In the genomic region with DNA sequence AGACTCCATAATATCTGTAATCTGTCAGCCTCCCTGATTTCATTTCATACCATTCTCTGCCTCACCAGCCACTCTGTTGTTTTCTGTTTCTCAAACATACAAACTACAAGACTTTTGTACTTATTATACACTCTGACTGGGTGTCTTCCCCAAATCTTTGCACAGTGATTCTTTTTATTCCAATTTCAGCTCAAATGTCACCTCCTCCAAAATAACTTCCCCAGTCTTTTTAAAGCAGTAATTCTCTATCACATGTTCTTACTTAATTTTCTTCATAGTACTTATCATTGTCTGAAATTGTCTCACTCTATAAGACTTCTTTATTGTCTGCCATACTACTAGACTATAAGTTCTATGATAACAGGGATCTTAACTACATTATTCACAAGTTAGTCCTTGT, we compare ENCODE assay signal across 17 cellular contexts. TPM values are rescaled to one million over a fixed set of nuclear protein-coding genes. Genes with fewer than 3 reads are reported as not detected.
A peak's percentile ranks its signal among the peaks of the same experiment; 100 is the strongest.
DNase-seq lines count a peak whose midpoint lies in the region; ATAC-seq, FAIRE-seq and TF ChIP-seq lines count a peak whose summit lies in the region.
"Had no signal": no experiment of that assay in that cellular context is flagged by ENCODE, and none has a peak within 500 bp of the region (broad histone marks: within the 10 kb centered on the region; RNA-seq: fewer than 3 reads in every experiment).

No MANE protein-coding gene starts in this region.

- no peak overlapping the region for H3K4me3 Mint-ChIP-seq in Calu3 (ENCODE audit: low read depth, unreplicated experiment)
- H3K4me3 Mint-ChIP-seq in nephron = no peak overlapping the region
- H3K4me3 Mint-ChIP-seq: CD4-positive, CD25-positive, alpha-beta regulatory T cell; CD8-positive, alpha-beta memory T cell had no signal

- CTCF ChIA-PET in Calu3 (lab: Charles Lee) = no interaction called here
- CTCF ChIA-PET in K562 (lab: Yijun Ruan, JAX; ENCODE audit: low intra/inter-chr PET ratio) = no interaction called here

- no peak overlapping the region for H2BK120ac ChIP-seq in trophoblast cell (ENCODE audit: insufficient read depth, low read length, poor library complexity)

- no peak overlapping the region for H3K14ac ChIP-seq in trophoblast cell (ENCODE audit: low read length)

- H3K36me3 ChIP-seq in K562 (ENCODE audit: control insufficient read depth, insufficient read depth, low read length) (peaks cover 17% of the 10 kb centered on the region; the same call in 2 of the 3 replicates), hepatocyte (replicated peaks; ENCODE audit: insufficient read depth, low read depth) (no peaks in the 10 kb centered on the region), trophoblast cell (ENCODE audit: control insufficient read depth in 1 of 2, insufficient read depth in 2 of 2, low read length in 2 of 2) (no peaks in the 10 kb centered on the region), stomach (no peaks in the 10 kb centered on the region)
- H3K36me3 ChIP-seq: BE2C, HAP-1 had no signal

- no peak for TF ChIP-seq RAD21 in K562 (CRISPR knock-in tag; conservative IDR thresholded peaks at IDR 0.05 in 1 of 2, IDR thresholded peaks at IDR 0.05 in 1 of 2)

- H3K4ac ChIP-seq in trophoblast cell (ENCODE audit: low read depth, low read length) = no peak overlapping the region

- H3K79me2 ChIP-seq in K562 (ENCODE audit: control insufficient read depth, insufficient read depth, low read length) (no peaks in the 10 kb centered on the region), hepatocyte (peaks cover 15% of the 10 kb centered on the region), trophoblast cell (ENCODE audit: control insufficient read depth, insufficient read depth, low read length, poor library complexity) (no peaks in the 10 kb centered on the region)

- no peaks in the 10 kb centered on the region for H3K9me1 ChIP-seq in K562 (ENCODE audit: control insufficient read depth, insufficient read depth, low read length)

- no peaks in the 10 kb centered on the region for H4K20me1 ChIP-seq in K562 (replicated peaks; ENCODE audit: control insufficient read depth, insufficient read depth, low read length)
- no peaks in the 10 kb centered on the region for H4K20me1 ChIP-seq in hepatocyte (ENCODE audit: insufficient read depth, poor library complexity, severe bottlenecking)

- H4K91ac ChIP-seq in trophoblast cell (ENCODE audit: low read depth, low read length) = no peak overlapping the region

- peak overlapping the region; percentile 4 for H3K27ac Mint-ChIP-seq in Calu3 (ENCODE audit: unreplicated experiment)
- peak overlapping the region in 2 of 3 experiments; percentile 4 to 48 for H3K27ac Mint-ChIP-seq in nephron
- H3K27ac Mint-ChIP-seq: CD4-positive, CD25-positive, alpha-beta regulatory T cell; CD8-positive, alpha-beta memory T cell had no signal

- no peaks in the 10 kb centered on the region for H3K79me1 ChIP-seq in trophoblast cell (ENCODE audit: low read length)

- ATAC-seq in K562 = peak; percentile 18
- ATAC-seq: GM12878 had no signal

- in situ Hi-C loops in K562 (cut with MboI) = no loop called here

- H2AFZ ChIP-seq in K562 (ENCODE audit: low read depth, low read length) (peak overlapping the region; percentile 68; the same call in 1 of the 2 replicates), hepatocyte (no peak overlapping the region), trophoblast cell (ENCODE audit: insufficient read depth, low read length, poor library complexity) (no peak overlapping the region)
- H2AFZ ChIP-seq: GM23248 had no signal

- BruUV-seq in Calu3 (replicated peaks; lab: Mats Ljungman, UMichigan) = no TSS peak
- no TSS peak for BruUV-seq in K562 (replicated peaks; lab: Mats Ljungman, UMichigan)

- no peak for TF ChIP-seq CTCF in Calu3 (IDR thresholded peaks at IDR 0.05; ENCODE audit: unreplicated experiment)
- TF ChIP-seq CTCF in K562 (IDR thresholded peaks at IDR 0.05 in 2 of 3, conservative IDR thresholded peaks at IDR 0.05 in 1 of 3; ENCODE audit: insufficient read depth in 2 of 3, low read depth in 1 of 3, low read length in 3 of 3) = no peak
- no peak for TF ChIP-seq CTCF in hepatocyte (IDR thresholded peaks at IDR 0.05; ENCODE audit: poor library complexity)
- TF ChIP-seq CTCF in nephron (IDR thresholded peaks at IDR 0.05; ENCODE audit: unreplicated experiment in 3 of 3) = no peak
- no peak for TF ChIP-seq CTCF in stomach (IDR thresholded peaks at IDR 0.05)

- no peak overlapping the region for H3K4me3 ChIP-seq in K562
- H3K4me3 ChIP-seq in hepatocyte = no peak overlapping the region
- H3K4me3 ChIP-seq in trophoblast cell (ENCODE audit: low read depth, low read length) = no peak overlapping the region
- no peak overlapping the region for H3K4me3 ChIP-seq in stomach
- H3K4me3 ChIP-seq: GM12878, GM23248, HAP-1 had no signal

- TF ChIP-seq EP300 in K562 (IDR thresholded peaks at IDR 0.05; ENCODE audit: low read length) = no peak
- TF ChIP-seq EP300 in stomach (IDR thresholded peaks at IDR 0.05) = no peak

- no peak overlapping the region for H2BK5ac ChIP-seq in trophoblast cell (ENCODE audit: low read depth, low read length, poor library complexity)

- no peak overlapping the region for H3K18ac ChIP-seq in trophoblast cell (ENCODE audit: low read length)

- no peak for TF ChIP-seq POLR2A in K562 (conservative IDR thresholded peaks at IDR 0.05)
- no peak for TF ChIP-seq POLR2A in stomach (IDR thresholded peaks at IDR 0.05)

- H3K23ac ChIP-seq in trophoblast cell (ENCODE audit: low read length) = no peak overlapping the region

- H3K27ac ChIP-seq in K562 (ENCODE audit: extremely low read depth, low read depth, low read length) = peak overlapping the region; percentile 89; the same call in 2 of the 3 replicates
- H3K27ac ChIP-seq in hepatocyte = peak overlapping the region; percentile 79
- H3K27ac ChIP-seq in trophoblast cell (ENCODE audit: low read depth, low read length) = no peak overlapping the region
- H3K27ac ChIP-seq in stomach = no peak overlapping the region
- H3K27ac ChIP-seq: GM23248 had no signal

- H3K4me1 Mint-ChIP-seq in Calu3 (ENCODE audit: low read depth, unreplicated experiment) (peaks cover 40% of the 10 kb centered on the region), nephron (peaks cover 23% of the 10 kb centered on the region)
- H3K4me1 Mint-ChIP-seq: CD4-positive, CD25-positive, alpha-beta regulatory T cell; CD8-positive, alpha-beta memory T cell had no signal

- H3K27me3 Mint-ChIP-seq in Calu3 (ENCODE audit: unreplicated experiment) = no peaks in the 10 kb centered on the region
- no peaks in the 10 kb centered on the region for H3K27me3 Mint-ChIP-seq in nephron (ENCODE audit: low read depth)
- H3K27me3 Mint-ChIP-seq: CD4-positive, CD25-positive, alpha-beta regulatory T cell; CD8-positive, alpha-beta memory T cell had no signal

- no peaks in the 10 kb centered on the region for H3K27me3 ChIP-seq in K562 (ENCODE audit: control insufficient read depth in 2 of 2, insufficient read depth in 2 of 2, low read length in 2 of 2)
- no peaks in the 10 kb centered on the region for H3K27me3 ChIP-seq in hepatocyte
- no peaks in the 10 kb centered on the region for H3K27me3 ChIP-seq in trophoblast cell (ENCODE audit: insufficient read depth, low read length)
- no peaks in the 10 kb centered on the region for H3K27me3 ChIP-seq in stomach
- H3K27me3 ChIP-seq: BE2C had no signal

- H3K9me3 Mint-ChIP-seq in Calu3 (ENCODE audit: low read depth, unreplicated experiment) (no peaks in the 10 kb centered on the region), nephron (no peaks in the 10 kb centered on the region)

- H3K9ac ChIP-seq in K562 (ENCODE audit: insufficient read depth in 1 of 2, low read depth in 2 of 2, low read length in 2 of 2) (no peak overlapping the region), trophoblast cell (ENCODE audit: low read length) (no peak overlapping the region)
- H3K9ac ChIP-seq: GM23248 had no signal

- H3K36me3 Mint-ChIP-seq in Calu3 (ENCODE audit: insufficient read depth, unreplicated experiment) = no peaks in the 10 kb centered on the region
- peaks cover 8% of the 10 kb centered on the region for H3K36me3 Mint-ChIP-seq in nephron (ENCODE audit: low read depth)
- H3K36me3 Mint-ChIP-seq: CD4-positive, CD25-positive, alpha-beta regulatory T cell; CD8-positive, alpha-beta memory T cell had no signal

- DNase-seq in Calu3 (no peak), K562 (ENCODE audit: extremely low read depth in 1 of 4, low spot score in 3 of 4) (no peak), hepatocyte (ENCODE audit: low spot score) (no peak), trophoblast cell (no peak), stomach (no peak), activated T-cell treated with anti-CD3 and anti-CD28 coated beads for 4 hours (no peak), cerebellar cortex (ENCODE audit: low spot score) (no peak)
- DNase-seq: BE2C; C1 segment of cervical spinal cord; CD4-positive, CD25-positive, alpha-beta regulatory T cell; CD8-positive, alpha-beta memory T cell; DMS79 treated with DMSO at 0.1 percent for 48 hours; GM23248 had no signal

- H2BK12ac ChIP-seq in trophoblast cell (ENCODE audit: low read length) = no peak overlapping the region

- H2AK5ac ChIP-seq in trophoblast cell (ENCODE audit: low read length) = no peak overlapping the region

- H3K4me2 ChIP-seq in K562 (ENCODE audit: insufficient read depth, low read length) (no peak overlapping the region), hepatocyte (peak overlapping the region; percentile 11), trophoblast cell (ENCODE audit: low read length) (no peak overlapping the region)

- no peak overlapping the region for H4K8ac ChIP-seq in trophoblast cell (ENCODE audit: low read depth, low read length)

- no peak for FAIRE-seq in K562 (lab: Jason Lieb, UNC)
- FAIRE-seq: GM12878 had no signal

- no peak overlapping the region for H4K12ac ChIP-seq in trophoblast cell (ENCODE audit: low read depth, low read length)

- intact Hi-C loops in Calu3 (cut with micrococcal nuclease; ENCODE audit: unreplicated experiment) = loop anchor here (5.0 kb wide), 2 partner anchors 61 to 266 kb away; no protein-coding TSS in a partner anchor
- intact Hi-C loops in K562 (cut with micrococcal nuclease) = loop anchor here (2.0 to 5.0 kb wide), 2 partner anchors 56 to 271 kb away; no protein-coding TSS in a partner anchor
- intact Hi-C loops in stomach (cut with DNase I; ENCODE audit: low total_unique reads) = no loop called here

- H3K9me2 ChIP-seq in hepatocyte (replicated peaks; ENCODE audit: insufficient read depth) = no peaks in the 10 kb centered on the region

- POLR2A ChIA-PET in K562 (lab: Yijun Ruan, JAX) = no interaction called here

- H3K4me1 ChIP-seq in K562 (replicated peaks in 1 of 2; ENCODE audit: control insufficient read depth in 2 of 2, insufficient read depth in 2 of 2, low read length in 2 of 2) = peaks cover 0 to 28% of the 10 kb centered on the region in 2 experiments; a peak in 4 of 5 replicates
- H3K4me1 ChIP-seq in hepatocyte (ENCODE audit: insufficient read depth) = peaks cover 12% of the 10 kb centered on the region
- H3K4me1 ChIP-seq in trophoblast cell (ENCODE audit: control insufficient read depth in 1 of 2, insufficient read depth in 2 of 2, low read length in 2 of 2) = no peaks in the 10 kb centered on the region
- peaks cover 0 to 8% (median 0%) of the 10 kb centered on the region in 4 donors for H3K4me1 ChIP-seq in stomach
- H3K4me1 ChIP-seq: BE2C, HAP-1 had no signal

- H3K9me3 ChIP-seq in K562 (replicated peaks; ENCODE audit: control insufficient read depth, insufficient read depth, low read depth, low read length) (peaks cover 5% of the 10 kb centered on the region; the same call in 1 of the 2 replicates), hepatocyte (ENCODE audit: low read depth) (no peaks in the 10 kb centered on the region), trophoblast cell (ENCODE audit: insufficient read depth, low read depth, low read length) (no peaks in the 10 kb centered on the region), stomach (no peaks in the 10 kb centered on the region)
- H3K9me3 ChIP-seq: BE2C, HAP-1 had no signal

RNA-seq across cellular contexts. Expression of gene SOX6, which starts 19.6 kb away (rescaled TPM):
- total RNA-seq in Calu3 (2022) (18.4 and 22.0 TPM in 2 replicates), K562 (2014; rRNA removed) (5.7 and 8.0 TPM in 2 replicates), K562 (2014; rRNA removed; fragmentation: Illumina TruSeq; extraction: Trizol) (8.7 and 9.1 TPM in 2 replicates), K562 (2015; rRNA removed; fragmentation: Illumina TruSeq; extraction: Trizol) (7.0 and 8.4 TPM in 2 replicates), K562 (2021) (8.0 and 9.4 TPM in 2 replicates), hepatocyte (75.7 and 90.4 TPM in 2 replicates), stomach (10 to 100 TPM in 1 of 5 donors, 1 to 10 TPM in 4; 4.0 to 13.6 (median 5.8) TPM)
- 45.4 and 64.4 TPM in 2 replicates for total RNA-seq in K562 (2011; cell fraction: chromatin; rRNA removed; ENCODE audit: low replicate concordance)
- total RNA-seq in K562 (2011; cell fraction: nucleolus; rRNA removed) = 15.7 and 19.9 TPM in 2 replicates
- 22.9 and 27.9 TPM in 2 replicates for total RNA-seq in K562 (2011; cell fraction: nucleoplasm; rRNA removed)
- polyA plus RNA-seq in K562 (2011; rRNA removed) (3.4 and 3.7 TPM in 2 replicates), K562 (2014; fragmentation: Illumina TruSeq; extraction: Trizol) (5.5 and 7.8 TPM in 2 replicates), K562 (2014; fragmentation: Nextera tagmentation; extraction: Ambion mirVana) (1 to 10 TPM in 1 of 2 experiments, under 1 TPM in 1; 0.89 to 2.9 TPM), K562 (2014; rRNA removed) (3.4 and 4.7 TPM in 2 replicates), hepatocyte (23.2 and 25.9 TPM in 2 replicates), stomach (1 to 10 TPM; 1.2 to 4.6 (median 1.2) TPM)
- polyA plus RNA-seq in K562 (2011; cell fraction: cytosol; rRNA removed) = 0.98 and 1.6 TPM in 2 replicates
- polyA plus RNA-seq in K562 (2011; cell fraction: nucleus; rRNA removed) = 6.2 and 7.1 TPM in 2 replicates
- 4.1 and 4.5 TPM in 2 replicates for polyA plus RNA-seq in K562 (2012)
- 26.2 and 35.6 TPM in 2 replicates for polyA minus RNA-seq in K562 (2011; rRNA and poly(A)+ RNA removed)
- 4.0 and 5.7 TPM in 2 replicates for polyA minus RNA-seq in K562 (2011; cell fraction: cytosol; rRNA and poly(A)+ RNA removed)
- 21.0 and 41.1 TPM in 2 replicates for polyA minus RNA-seq in K562 (2011; cell fraction: nucleus; rRNA and poly(A)+ RNA removed)
- polyA plus RNA-seq in trophoblast cell (2013) = 1.1 and 1.4 TPM in 2 replicates
- total RNA-seq: A172; CD8-positive, alpha-beta memory T cell had no signal
- polyA plus RNA-seq: CD4-positive, CD25-positive, alpha-beta regulatory T cell; CD8-positive, alpha-beta memory T cell had no signal

Comparison
In these comparisons a context has a peak if more than half of its experiments do, and no peak if none do; other contexts are left out.
1. H3K27ac ChIP-seq: peak in K562 (single experiment) and hepatocyte (single experiment); none in trophoblast cell (single experiment) and stomach (0 of 5).